ENCODE assay signal across 4 cellular contexts in the genomic region with DNA sequence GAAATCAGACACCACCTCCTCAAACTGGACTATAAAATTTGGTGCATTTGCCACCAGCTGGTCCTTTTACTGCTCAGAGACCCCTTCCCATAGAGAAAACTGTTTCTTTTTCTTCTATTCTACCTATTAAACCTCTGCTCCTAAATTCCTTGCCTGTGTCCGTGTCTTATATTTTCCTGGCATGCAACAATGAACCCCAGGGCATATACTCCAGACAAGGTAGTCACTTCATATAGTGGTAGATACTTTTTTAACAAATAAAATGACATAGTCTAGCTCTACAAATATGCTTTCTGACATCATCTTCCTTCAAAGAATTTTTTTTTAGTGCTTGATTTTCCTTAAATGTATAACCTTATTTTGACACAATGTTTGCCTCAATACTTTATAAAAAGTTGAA.
"Had no signal": no experiment of that assay in that cellular context is flagged by ENCODE, and none has a peak within 500 bp of the region (broad histone marks: within the 10 kb centered on the region; RNA-seq: fewer than 3 reads in every experiment).

No MANE protein-coding gene starts in this region.

- DNase-seq: IMR-90, KBM-7 had no signal

- H3K27ac ChIP-seq: HL-60 had no signal

- H3K4me3 ChIP-seq: K562 had no signal
